ENCODE assay signal across 8 cellular contexts in the genomic region with DNA sequence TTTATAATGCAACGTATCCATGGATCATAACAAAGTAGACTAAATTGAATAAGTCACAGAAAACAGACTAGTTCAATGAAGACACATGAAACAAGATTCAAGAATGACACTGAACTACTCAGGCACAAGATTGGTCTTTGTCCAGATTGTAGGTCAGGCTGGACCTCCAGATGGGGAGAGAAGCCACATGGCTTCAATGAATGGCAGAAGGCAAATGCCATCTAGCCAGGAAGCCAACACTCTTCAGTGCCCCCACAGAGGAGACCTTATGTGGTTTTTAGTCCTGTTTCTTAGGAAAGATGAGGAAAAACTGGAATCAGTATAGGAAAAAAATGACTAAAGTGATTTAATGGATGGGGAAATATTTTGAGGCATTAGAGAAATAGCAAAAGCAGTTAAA. TPM values are rescaled to one million over a fixed set of nuclear protein-coding genes. Genes with fewer than 3 reads are reported as not detected.
"Had no signal": no experiment of that assay in that cellular context is flagged by ENCODE, and none has a peak within 500 bp of the region (broad histone marks: within the 10 kb centered on the region; RNA-seq: fewer than 3 reads in every experiment).

No MANE protein-coding gene starts in this region.

- DNase-seq: H9, HCEC 1CT, KBM-7 had no signal

- ATAC-seq: GM23338, HepG2 had no signal

RNA-seq across cellular contexts. Expression of gene BOD1L2, which starts 43.1 kb away (rescaled TPM):
- total RNA-seq: GM23338, H1, H9, HepG2, HT1080 had no signal
- polyA plus RNA-seq: H1, HepG2, IgD-negative memory B cell had no signal
